In genomic region chr5:172007153-172007794, GRCh38 we compare ENCODE assay signal across 8 cellular contexts. TPM values are rescaled to one million over a fixed set of nuclear protein-coding genes. Genes with fewer than 3 reads are reported as not detected.
A peak's percentile ranks its signal among the peaks of the same experiment; 100 is the strongest.
DNase-seq lines count a peak whose midpoint lies in the region; ATAC-seq and TF ChIP-seq lines count a peak whose summit lies in the region.

No MANE protein-coding gene starts in this region.

- H3K4me1 Mint-ChIP-seq in stimulated activated memory B cell treated with anti-CD40 and anti-IgM and Interleukin-4, amounts not matched to agents 10 μg/mL and 1 μg/mL and 100 μg/mL, for 72 hours = peaks cover 43% of the 10 kb centered on the region

- H3K36me3 Mint-ChIP-seq in stimulated activated memory B cell treated with anti-CD40 and anti-IgM and Interleukin-4, amounts not matched to agents 10 μg/mL and 1 μg/mL and 100 μg/mL, for 72 hours = peaks cover 12% of the 10 kb centered on the region

- H3K9me3 Mint-ChIP-seq in stimulated activated memory B cell treated with anti-CD40 and anti-IgM and Interleukin-4, amounts not matched to agents 10 μg/mL and 1 μg/mL and 100 μg/mL, for 72 hours = no peaks in the 10 kb centered on the region

- H3K36me3 ChIP-seq in KOPT-K1 (ENCODE audit: insufficient read depth, low read length) = no peaks in the 10 kb centered on the region

- no peaks in the 10 kb centered on the region for H3K27me3 Mint-ChIP-seq in stimulated activated memory B cell treated with anti-CD40 and anti-IgM and Interleukin-4, amounts not matched to agents 10 μg/mL and 1 μg/mL and 100 μg/mL, for 72 hours

- no peak for TF ChIP-seq CTCF in GM12865 (IDR thresholded peaks at IDR 0.05; ENCODE audit: insufficient read depth, low read depth, low read length, missing control alignments)

- peak overlapping the region; percentile 96 for H3K27ac Mint-ChIP-seq in stimulated activated memory B cell treated with anti-CD40 and anti-IgM and Interleukin-4, amounts not matched to agents 10 μg/mL and 1 μg/mL and 100 μg/mL, for 72 hours

- no peaks in the 10 kb centered on the region for H3K9me3 ChIP-seq in KOPT-K1 (ENCODE audit: insufficient read depth, low read length, poor library complexity, severe bottlenecking)

- H3K4me3 ChIP-seq in GM12865 (ENCODE audit: low read depth, low read length) = peak overlapping the region; percentile 85

- H3K27ac ChIP-seq in KOPT-K1 (ENCODE audit: low read depth, low read length, poor library complexity, severe bottlenecking) (peak overlapping the region; percentile 90), angular gyrus (ENCODE audit: low read depth, low read length) (peak overlapping the region; percentile 99)

- ATAC-seq in stimulated activated memory B cell treated with anti-CD40 and anti-IgM and Interleukin-4, amounts not matched to agents 10 μg/mL and 1 μg/mL and 100 μg/mL, for 72 hours = no peak
- ATAC-seq in HG03460 (IDR thresholded peaks at IDR 0.05; ENCODE audit: unreplicated experiment) = no peak

- DNase-seq in GM12865 (ENCODE audit: low read depth) (peak; percentile 37), islet precursor cell (peak; percentile 58), AG20443 (ENCODE audit: low spot score) (no peak), dermis blood vessel endothelial cell (no peak)

- peak overlapping the region; percentile 90 for H3K4me3 Mint-ChIP-seq in stimulated activated memory B cell treated with anti-CD40 and anti-IgM and Interleukin-4, amounts not matched to agents 10 μg/mL and 1 μg/mL and 100 μg/mL, for 72 hours

RNA-seq across cellular contexts. Expression of gene FBXW11, which starts 0.8 kb away (rescaled TPM):
- total RNA-seq in dermis blood vessel endothelial cell = 81.4 and 90.4 TPM in 2 replicates

Comparison
In these comparisons a context has a peak if more than half of its experiments do, and no peak if none do; other contexts are left out.
1. DNase-seq: peak in GM12865 (single experiment) and islet precursor cell (single experiment); none in AG20443 (single experiment) and dermis blood vessel endothelial cell (single experiment).